1 cellular context compared by ENCODE assay signal in genomic region chr2:8609357-8609804, GRCh38.
TF ChIP-seq lines count a peak whose summit lies in the region.

No MANE protein-coding gene starts in this region.

TF ChIP-seq in HepG2, 621 proteins besides CTCF, POLR2A, EP300 and RAD21 (continued from another document and continues in another):
- TF ChIP-seq, protein P1, sequence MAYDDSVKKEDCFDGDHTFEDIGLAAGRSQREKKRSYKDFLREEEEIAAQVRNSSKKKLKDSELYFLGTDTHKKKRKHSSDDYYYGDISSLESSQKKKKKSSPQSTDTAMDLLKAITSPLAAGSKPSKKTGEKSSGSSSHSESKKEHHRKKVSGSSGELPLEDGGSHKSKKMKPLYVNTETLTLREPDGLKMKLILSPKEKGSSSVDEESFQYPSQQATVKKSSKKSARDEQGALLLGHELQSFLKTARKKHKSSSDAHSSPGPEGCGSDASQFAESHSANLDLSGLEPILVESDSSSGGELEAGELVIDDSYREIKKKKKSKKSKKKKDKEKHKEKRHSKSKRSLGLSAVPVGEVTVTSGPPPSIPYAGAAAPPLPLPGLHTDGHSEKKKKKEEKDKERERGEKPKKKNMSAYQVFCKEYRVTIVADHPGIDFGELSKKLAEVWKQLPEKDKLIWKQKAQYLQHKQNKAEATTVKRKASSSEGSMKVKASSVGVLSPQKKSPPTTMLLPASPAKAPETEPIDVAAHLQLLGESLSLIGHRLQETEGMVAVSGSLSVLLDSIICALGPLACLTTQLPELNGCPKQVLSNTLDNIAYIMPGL (CRISPR knock-in tag; IDR thresholded peaks at IDR 0.05; ENCODE audit: borderline replicate concordance in 1 of 2, low read depth in 1 of 2), result peak in 1 of 2 experiments; percentile 68; a peak in 1 of 4 replicates
- TF ChIP-seq POGK (CRISPR knock-in tag; conservative IDR thresholded peaks at IDR 0.05), result 0 out of 2 replicates have a peak, but pooled peaks have one; percentile 41
- no peak for TF ChIP-seq CHCHD3 (CRISPR knock-in tag; IDR thresholded peaks at IDR 0.05)
- peak; percentile 98 for TF ChIP-seq HOMEZ (CRISPR knock-in tag; IDR thresholded peaks at IDR 0.05; ENCODE audit: low read depth)
- no peak for TF ChIP-seq ZNF75D (CRISPR knock-in tag; IDR thresholded peaks at IDR 0.05; ENCODE audit: borderline replicate concordance)
- TF ChIP-seq, protein P2, sequence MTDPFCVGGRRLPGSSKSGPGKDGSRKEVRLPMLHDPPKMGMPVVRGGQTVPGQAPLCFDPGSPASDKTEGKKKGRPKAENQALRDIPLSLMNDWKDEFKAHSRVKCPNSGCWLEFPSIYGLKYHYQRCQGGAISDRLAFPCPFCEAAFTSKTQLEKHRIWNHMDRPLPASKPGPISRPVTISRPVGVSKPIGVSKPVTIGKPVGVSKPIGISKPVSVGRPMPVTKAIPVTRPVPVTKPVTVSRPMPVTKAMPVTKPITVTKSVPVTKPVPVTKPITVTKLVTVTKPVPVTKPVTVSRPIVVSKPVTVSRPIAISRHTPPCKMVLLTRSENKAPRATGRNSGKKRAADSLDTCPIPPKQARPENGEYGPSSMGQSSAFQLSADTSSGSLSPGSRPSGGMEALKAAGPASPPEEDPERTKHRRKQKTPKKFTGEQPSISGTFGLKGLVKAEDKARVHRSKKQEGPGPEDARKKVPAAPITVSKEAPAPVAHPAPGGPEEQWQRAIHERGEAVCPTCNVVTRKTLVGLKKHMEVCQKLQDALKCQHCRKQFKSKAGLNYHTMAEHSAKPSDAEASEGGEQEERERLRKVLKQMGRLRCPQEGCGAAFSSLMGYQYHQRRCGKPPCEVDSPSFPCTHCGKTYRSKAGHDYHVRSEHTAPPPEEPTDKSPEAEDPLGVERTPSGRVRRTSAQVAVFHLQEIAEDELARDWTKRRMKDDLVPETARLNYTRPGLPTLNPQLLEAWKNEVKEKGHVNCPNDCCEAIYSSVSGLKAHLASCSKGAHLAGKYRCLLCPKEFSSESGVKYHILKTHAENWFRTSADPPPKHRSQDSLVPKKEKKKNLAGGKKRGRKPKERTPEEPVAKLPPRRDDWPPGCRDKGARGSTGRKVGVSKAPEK (CRISPR knock-in tag; IDR thresholded peaks at IDR 0.05; ENCODE audit: borderline replicate concordance), result peak; percentile 93
- peak; percentile 37; the same call in 1 of the 2 replicates for TF ChIP-seq FOXC1 (CRISPR knock-in tag; IDR thresholded peaks at IDR 0.05; ENCODE audit: borderline replicate concordance)
- peak; percentile 94 for TF ChIP-seq ISL2 (CRISPR knock-in tag; IDR thresholded peaks at IDR 0.05)
- TF ChIP-seq ZBTB20 (CRISPR knock-in tag; IDR thresholded peaks at IDR 0.05; ENCODE audit: borderline replicate concordance, low read depth), result peak; percentile 97; the same call in 1 of the 2 replicates
- no peak; the same call in 1 of the 2 replicates for TF ChIP-seq ZNF567 (CRISPR knock-in tag; IDR thresholded peaks at IDR 0.05; ENCODE audit: borderline replicate concordance)
- peak; percentile 77 for TF ChIP-seq TFDP2 (CRISPR knock-in tag; IDR thresholded peaks at IDR 0.05)
- no peak for TF ChIP-seq SCMH1 (CRISPR knock-in tag; IDR thresholded peaks at IDR 0.05; ENCODE audit: borderline replicate concordance)
- TF ChIP-seq, protein P3, sequence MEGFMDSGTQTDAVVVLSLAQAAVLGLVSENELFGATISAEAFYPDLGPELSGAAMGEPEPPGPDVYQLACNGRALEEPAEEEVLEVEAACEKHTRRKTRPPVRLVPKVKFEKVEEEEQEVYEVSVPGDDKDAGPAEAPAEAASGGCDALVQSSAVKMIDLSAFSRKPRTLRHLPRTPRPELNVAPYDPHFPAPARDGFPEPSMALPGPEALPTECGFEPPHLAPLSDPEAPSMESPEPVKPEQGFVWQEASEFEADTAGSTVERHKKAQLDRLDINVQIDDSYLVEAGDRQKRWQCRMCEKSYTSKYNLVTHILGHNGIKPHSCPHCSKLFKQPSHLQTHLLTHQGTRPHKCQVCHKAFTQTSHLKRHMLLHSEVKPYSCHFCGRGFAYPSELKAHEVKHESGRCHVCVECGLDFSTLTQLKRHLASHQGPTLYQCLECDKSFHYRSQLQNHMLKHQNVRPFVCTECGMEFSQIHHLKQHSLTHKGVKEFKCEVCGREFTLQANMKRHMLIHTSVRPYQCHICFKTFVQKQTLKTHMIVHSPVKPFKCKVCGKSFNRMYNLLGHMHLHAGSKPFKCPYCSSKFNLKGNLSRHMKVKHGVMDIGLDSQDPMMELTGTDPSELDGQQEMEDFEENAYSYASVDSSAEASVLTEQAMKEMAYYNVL (CRISPR knock-in tag; IDR thresholded peaks at IDR 0.05; ENCODE audit: borderline replicate concordance), result 0 out of 2 replicates have a peak, but pooled peaks have one; percentile 20
- TF ChIP-seq RXRB (CRISPR knock-in tag; IDR thresholded peaks at IDR 0.05; ENCODE audit: borderline replicate concordance), result peak; percentile 98
- peak; percentile 98 for TF ChIP-seq ARNTL (CRISPR knock-in tag; IDR thresholded peaks at IDR 0.05)
- TF ChIP-seq, protein P4, sequence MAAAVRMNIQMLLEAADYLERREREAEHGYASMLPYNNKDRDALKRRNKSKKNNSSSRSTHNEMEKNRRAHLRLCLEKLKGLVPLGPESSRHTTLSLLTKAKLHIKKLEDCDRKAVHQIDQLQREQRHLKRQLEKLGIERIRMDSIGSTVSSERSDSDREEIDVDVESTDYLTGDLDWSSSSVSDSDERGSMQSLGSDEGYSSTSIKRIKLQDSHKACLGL (CRISPR knock-in tag; IDR thresholded peaks at IDR 0.05), result 0 out of 2 replicates have a peak, but pooled peaks have one; percentile 24
- peak; percentile 90; the same call in 1 of the 2 replicates for TF ChIP-seq DMAP1 (CRISPR knock-in tag; IDR thresholded peaks at IDR 0.05)
- TF ChIP-seq ZNF577 (CRISPR knock-in tag; IDR thresholded peaks at IDR 0.05; ENCODE audit: borderline replicate concordance, low read depth), result no peak
- peak; percentile 76; the same call in 1 of the 2 replicates for TF ChIP-seq SOX13 (IDR thresholded peaks at IDR 0.05)
- peak in 1 of 2 experiments; percentile 95; a peak in 2 of 4 replicates for TF ChIP-seq SOX13 (CRISPR knock-in tag; conservative IDR thresholded peaks at IDR 0.05 in 1 of 2, IDR thresholded peaks at IDR 0.05 in 1 of 2)
- TF ChIP-seq KDM5B (CRISPR knock-in tag; IDR thresholded peaks at IDR 0.05; ENCODE audit: borderline replicate concordance), result no peak
- no peak for TF ChIP-seq BCL3 (CRISPR knock-in tag; IDR thresholded peaks at IDR 0.05)
- TF ChIP-seq ZNF24 (IDR thresholded peaks at IDR 0.05), result no peak
- TF ChIP-seq SOX5 (CRISPR knock-in tag; IDR thresholded peaks at IDR 0.05; ENCODE audit: borderline replicate concordance), result peak; percentile 94
- TF ChIP-seq MED1 (CRISPR knock-in tag; IDR thresholded peaks at IDR 0.05), result peak; percentile 99
- TF ChIP-seq, protein P5, sequence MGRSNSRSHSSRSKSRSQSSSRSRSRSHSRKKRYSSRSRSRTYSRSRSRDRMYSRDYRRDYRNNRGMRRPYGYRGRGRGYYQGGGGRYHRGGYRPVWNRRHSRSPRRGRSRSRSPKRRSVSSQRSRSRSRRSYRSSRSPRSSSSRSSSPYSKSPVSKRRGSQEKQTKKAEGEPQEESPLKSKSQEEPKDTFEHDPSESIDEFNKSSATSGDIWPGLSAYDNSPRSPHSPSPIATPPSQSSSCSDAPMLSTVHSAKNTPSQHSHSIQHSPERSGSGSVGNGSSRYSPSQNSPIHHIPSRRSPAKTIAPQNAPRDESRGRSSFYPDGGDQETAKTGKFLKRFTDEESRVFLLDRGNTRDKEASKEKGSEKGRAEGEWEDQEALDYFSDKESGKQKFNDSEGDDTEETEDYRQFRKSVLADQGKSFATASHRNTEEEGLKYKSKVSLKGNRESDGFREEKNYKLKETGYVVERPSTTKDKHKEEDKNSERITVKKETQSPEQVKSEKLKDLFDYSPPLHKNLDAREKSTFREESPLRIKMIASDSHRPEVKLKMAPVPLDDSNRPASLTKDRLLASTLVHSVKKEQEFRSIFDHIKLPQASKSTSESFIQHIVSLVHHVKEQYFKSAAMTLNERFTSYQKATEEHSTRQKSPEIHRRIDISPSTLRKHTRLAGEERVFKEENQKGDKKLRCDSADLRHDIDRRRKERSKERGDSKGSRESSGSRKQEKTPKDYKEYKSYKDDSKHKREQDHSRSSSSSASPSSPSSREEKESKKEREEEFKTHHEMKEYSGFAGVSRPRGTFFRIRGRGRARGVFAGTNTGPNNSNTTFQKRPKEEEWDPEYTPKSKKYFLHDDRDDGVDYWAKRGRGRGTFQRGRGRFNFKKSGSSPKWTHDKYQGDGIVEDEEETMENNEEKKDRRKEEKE (IDR thresholded peaks at IDR 0.05), result no peak
- peak; percentile 96 for TF ChIP-seq ZNF232 (CRISPR knock-in tag; IDR thresholded peaks at IDR 0.05; ENCODE audit: borderline replicate concordance)
- TF ChIP-seq, protein P6, sequence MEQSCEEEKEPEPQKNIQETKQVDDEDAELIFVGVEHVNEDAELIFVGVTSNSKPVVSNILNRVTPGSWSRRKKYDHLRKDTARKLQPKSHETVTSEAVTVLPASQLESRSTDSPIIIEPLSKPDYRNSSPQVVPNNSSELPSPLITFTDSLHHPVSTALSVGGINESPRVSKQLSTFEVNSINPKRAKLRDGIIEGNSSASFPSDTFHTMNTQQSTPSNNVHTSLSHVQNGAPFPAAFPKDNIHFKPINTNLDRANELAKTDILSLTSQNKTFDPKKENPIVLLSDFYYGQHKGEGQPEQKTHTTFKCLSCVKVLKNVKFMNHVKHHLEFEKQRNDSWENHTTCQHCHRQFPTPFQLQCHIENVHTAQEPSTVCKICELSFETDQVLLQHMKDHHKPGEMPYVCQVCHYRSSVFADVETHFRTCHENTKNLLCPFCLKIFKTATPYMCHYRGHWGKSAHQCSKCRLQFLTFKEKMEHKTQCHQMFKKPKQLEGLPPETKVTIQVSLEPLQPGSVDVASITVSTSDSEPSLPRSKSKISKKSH (CRISPR knock-in tag; IDR thresholded peaks at IDR 0.05; ENCODE audit: borderline replicate concordance), result no peak
- peak; percentile 84 for TF ChIP-seq ZNF263 (CRISPR knock-in tag; IDR thresholded peaks at IDR 0.05)
- TF ChIP-seq NR2C2 (CRISPR knock-in tag; IDR thresholded peaks at IDR 0.05; ENCODE audit: borderline replicate concordance), result peak; percentile 88
- TF ChIP-seq ZNF772 (CRISPR knock-in tag; IDR thresholded peaks at IDR 0.05), result peak; percentile 87
- TF ChIP-seq ZNF264 (CRISPR knock-in tag; IDR thresholded peaks at IDR 0.05), result peak; percentile 92
- TF ChIP-seq ZNF749 (CRISPR knock-in tag; IDR thresholded peaks at IDR 0.05; ENCODE audit: borderline replicate concordance), result peak; percentile 71; the same call in 1 of the 2 replicates
- peak; percentile 54; the same call in 1 of the 2 replicates for TF ChIP-seq SMAD3 (CRISPR knock-in tag; IDR thresholded peaks at IDR 0.05)
- TF ChIP-seq TCF12 (IDR thresholded peaks at IDR 0.05), result no peak
- no peak; the same call in 1 of the 2 replicates for TF ChIP-seq TCF12 (CRISPR knock-in tag; IDR thresholded peaks at IDR 0.05)
- TF ChIP-seq DRAP1 (CRISPR knock-in tag; IDR thresholded peaks at IDR 0.05), result peak; percentile 64
- TF ChIP-seq DR1 (CRISPR knock-in tag; IDR thresholded peaks at IDR 0.05), result no peak
- TF ChIP-seq, protein P7, sequence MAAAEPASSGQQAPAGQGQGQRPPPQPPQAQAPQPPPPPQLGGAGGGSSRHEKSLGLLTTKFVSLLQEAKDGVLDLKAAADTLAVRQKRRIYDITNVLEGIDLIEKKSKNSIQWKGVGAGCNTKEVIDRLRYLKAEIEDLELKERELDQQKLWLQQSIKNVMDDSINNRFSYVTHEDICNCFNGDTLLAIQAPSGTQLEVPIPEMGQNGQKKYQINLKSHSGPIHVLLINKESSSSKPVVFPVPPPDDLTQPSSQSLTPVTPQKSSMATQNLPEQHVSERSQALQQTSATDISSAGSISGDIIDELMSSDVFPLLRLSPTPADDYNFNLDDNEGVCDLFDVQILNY (CRISPR knock-in tag; conservative IDR thresholded peaks at IDR 0.05), result no peak
- TF ChIP-seq ASH2L (IDR thresholded peaks at IDR 0.05; ENCODE audit: insufficient read length, low read depth, low read length), result peak; percentile 83
